Comparison of ENCODE assay signal across 2 cellular contexts in genomic region chr20:61559706-61560315, GRCh38.
TF ChIP-seq lines count a peak whose summit lies in the region.

No MANE protein-coding gene starts in this region.

TF ChIP-seq in IMR-90, 13 proteins besides CTCF, POLR2A, EP300 and RAD21 (continued from another document):
- no peak for TF ChIP-seq SMC3 (IDR thresholded peaks at IDR 0.05; ENCODE audit: low read depth, low read length)
- TF ChIP-seq MXI1 (IDR thresholded peaks at IDR 0.05; ENCODE audit: borderline replicate concordance, low read depth, low read length), result no peak
- TF ChIP-seq MAZ (IDR thresholded peaks at IDR 0.05; ENCODE audit: borderline replicate concordance, low read depth, low read length), result no peak
- no peak for TF ChIP-seq ELK1 (IDR thresholded peaks at IDR 0.05; ENCODE audit: borderline replicate concordance, low read depth, low read length)
- TF ChIP-seq FOS (IDR thresholded peaks at IDR 0.05; ENCODE audit: low read depth, low read length), result no peak
- no peak for TF ChIP-seq BHLHE40 (IDR thresholded peaks at IDR 0.05; ENCODE audit: low read depth, low read length)
- TF ChIP-seq, protein P1, sequence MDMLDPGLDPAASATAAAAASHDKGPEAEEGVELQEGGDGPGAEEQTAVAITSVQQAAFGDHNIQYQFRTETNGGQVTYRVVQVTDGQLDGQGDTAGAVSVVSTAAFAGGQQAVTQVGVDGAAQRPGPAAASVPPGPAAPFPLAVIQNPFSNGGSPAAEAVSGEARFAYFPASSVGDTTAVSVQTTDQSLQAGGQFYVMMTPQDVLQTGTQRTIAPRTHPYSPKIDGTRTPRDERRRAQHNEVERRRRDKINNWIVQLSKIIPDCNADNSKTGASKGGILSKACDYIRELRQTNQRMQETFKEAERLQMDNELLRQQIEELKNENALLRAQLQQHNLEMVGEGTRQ (IDR thresholded peaks at IDR 0.05; ENCODE audit: low read depth, low read length), result no peak
- no peak for TF ChIP-seq CHD1 (IDR thresholded peaks at IDR 0.05; ENCODE audit: low read depth, low read length)
- no peak for TF ChIP-seq MAFK (IDR thresholded peaks at IDR 0.05; ENCODE audit: low read depth, low read length)
- no peak for TF ChIP-seq CEBPB (IDR thresholded peaks at IDR 0.05; ENCODE audit: low read depth, low read length)
- no peak for TF ChIP-seq RCOR1 (IDR thresholded peaks at IDR 0.05; ENCODE audit: insufficient replicate concordance, low read length)
- TF ChIP-seq NFE2L2 (IDR thresholded peaks at IDR 0.05; ENCODE audit: low read depth, low read length), result no peak

TF ChIP-seq in K562, 482 proteins besides CTCF, POLR2A, EP300 and RAD21:
- TF ChIP-seq, protein P2, sequence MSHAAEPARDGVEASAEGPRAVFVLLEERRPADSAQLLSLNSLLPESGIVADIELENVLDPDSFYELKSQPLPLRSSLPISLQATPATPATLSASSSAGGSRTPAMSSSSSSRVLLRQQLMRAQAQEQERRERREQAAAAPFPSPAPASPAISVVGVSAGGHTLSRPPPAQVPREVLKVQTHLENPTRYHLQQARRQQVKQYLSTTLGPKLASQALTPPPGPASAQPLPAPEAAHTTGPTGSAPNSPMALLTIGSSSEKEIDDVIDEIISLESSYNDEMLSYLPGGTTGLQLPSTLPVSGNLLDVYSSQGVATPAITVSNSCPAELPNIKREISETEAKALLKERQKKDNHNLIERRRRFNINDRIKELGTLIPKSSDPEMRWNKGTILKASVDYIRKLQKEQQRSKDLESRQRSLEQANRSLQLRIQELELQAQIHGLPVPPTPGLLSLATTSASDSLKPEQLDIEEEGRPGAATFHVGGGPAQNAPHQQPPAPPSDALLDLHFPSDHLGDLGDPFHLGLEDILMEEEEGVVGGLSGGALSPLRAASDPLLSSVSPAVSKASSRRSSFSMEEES (CRISPR knock-in tag; IDR thresholded peaks at IDR 0.05), result peak; percentile 49
- TF ChIP-seq ZNF699 (CRISPR knock-in tag; IDR thresholded peaks at IDR 0.05; ENCODE audit: insufficient replicate concordance), result no peak
